ENCODE assay signal across 8 cellular contexts in the genomic region with DNA sequence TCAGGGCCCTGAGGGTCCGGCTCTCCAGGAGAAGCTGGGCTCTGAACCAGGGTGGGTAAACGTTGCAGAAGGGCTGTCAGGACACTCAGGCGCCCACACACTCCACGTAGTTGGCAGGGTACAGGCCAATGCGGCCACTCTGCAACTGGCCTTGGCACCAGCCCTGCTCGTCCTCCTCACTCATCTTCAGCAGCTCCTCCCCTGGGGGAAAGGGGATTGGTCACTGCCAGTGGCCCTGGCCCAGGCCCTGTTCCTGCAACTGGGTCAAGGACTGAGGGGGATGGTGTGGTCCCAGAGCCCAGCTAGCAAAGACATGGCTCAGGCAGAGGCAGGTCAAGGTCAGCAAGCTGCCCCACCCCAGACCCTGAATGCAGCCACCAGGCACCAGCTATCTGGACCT. TPM values are rescaled to one million over a fixed set of nuclear protein-coding genes. Genes with fewer than 3 reads are reported as not detected.
DNase-seq lines count a peak whose midpoint lies in the region; ATAC-seq and TF ChIP-seq lines count a peak whose summit lies in the region.

No MANE protein-coding gene starts in this region.

- no peaks in the 10 kb centered on the region for H3K9me2 ChIP-seq in HCT116 (ENCODE audit: insufficient read depth)

- H3K27ac ChIP-seq in HCT116 (ENCODE audit: low read depth, low read length) = peak overlapping the region; percentile 89
- H3K27ac ChIP-seq in iPS-20b (ENCODE audit: low read length) = no peak overlapping the region

- no peaks in the 10 kb centered on the region for H3K36me3 Mint-ChIP-seq in activated naive CD8-positive, alpha-beta T cell
- peaks cover 45% of the 10 kb centered on the region for H3K36me3 Mint-ChIP-seq in stimulated activated effector memory CD8-positive, alpha-beta T cell treated with anti-CD3 and anti-CD28 coated beads, Interleukin-12 subunit alpha, Interleukin-12 subunit beta, amount 100 ng/mL, for 72 hours

- H3K9me3 Mint-ChIP-seq in activated naive CD8-positive, alpha-beta T cell (ENCODE audit: low read depth) = no peaks in the 10 kb centered on the region
- H3K9me3 Mint-ChIP-seq in stimulated activated effector memory CD8-positive, alpha-beta T cell treated with anti-CD3 and anti-CD28 coated beads, Interleukin-12 subunit alpha, Interleukin-12 subunit beta, amount 100 ng/mL, for 72 hours = no peaks in the 10 kb centered on the region

- H3K4me3 Mint-ChIP-seq in activated naive CD8-positive, alpha-beta T cell = peak overlapping the region; percentile 97
- peak overlapping the region; percentile 89 for H3K4me3 Mint-ChIP-seq in stimulated activated effector memory CD8-positive, alpha-beta T cell treated with anti-CD3 and anti-CD28 coated beads, Interleukin-12 subunit alpha, Interleukin-12 subunit beta, amount 100 ng/mL, for 72 hours

- POLR2A ChIA-PET in HCT116 (lab: Charles Lee) = no interaction called here

- ATAC-seq in HCT116 (no peak), HG02973 (IDR thresholded peaks at IDR 0.05; ENCODE audit: unreplicated experiment) (no peak)
- no peak for ATAC-seq in stimulated activated effector memory CD8-positive, alpha-beta T cell treated with anti-CD3 and anti-CD28 coated beads, Interleukin-12 subunit alpha, Interleukin-12 subunit beta, amount 100 ng/mL, for 72 hours

- no peak for TF ChIP-seq POLR2A in HCT116 (IDR thresholded peaks at IDR 0.05; ENCODE audit: borderline replicate concordance, extremely low read depth, insufficient read depth, insufficient read length)

- CTCF ChIA-PET in HCT116 (lab: Charles Lee) = interaction anchor here (2.0 to 2.7 kb wide), 2 partner anchors 82 to 177 kb away, joined by 10 to 11 read pairs; no protein-coding TSS in a partner anchor

- BruUV-seq in HCT116 (replicated peaks; lab: Mats Ljungman, UMichigan) = no TSS peak

- peaks cover 29% of the 10 kb centered on the region for H3K4me1 Mint-ChIP-seq in activated naive CD8-positive, alpha-beta T cell (ENCODE audit: low read depth)
- H3K4me1 Mint-ChIP-seq in stimulated activated effector memory CD8-positive, alpha-beta T cell treated with anti-CD3 and anti-CD28 coated beads, Interleukin-12 subunit alpha, Interleukin-12 subunit beta, amount 100 ng/mL, for 72 hours = peaks cover 43% of the 10 kb centered on the region

- RAD21 ChIA-PET in HCT116 (lab: Charles Lee; ENCODE audit: low non-redundant PET in 1 of 2, low total read pairs in 2 of 2, uncharacterized antibody in 2 of 2, unreplicated experiment in 2 of 2) = no interaction called here

- peaks cover 11 to 24% of the 10 kb centered on the region in 2 experiments; a peak in 3 of 4 replicates for H3K4me1 ChIP-seq in HCT116 (ENCODE audit: control insufficient read depth in 1 of 2, insufficient read depth in 2 of 2, low read length in 2 of 2)
- H3K4me1 ChIP-seq in iPS-20b (ENCODE audit: insufficient read depth, low read length) = no peaks in the 10 kb centered on the region

- TF ChIP-seq RAD21 in HCT116 (IDR thresholded peaks at IDR 0.05; ENCODE audit: low read depth) = no peak

- no peaks in the 10 kb centered on the region for H4K20me1 ChIP-seq in HCT116 (ENCODE audit: insufficient read depth)

- no peak for TF ChIP-seq CTCF in HCT116 (IDR thresholded peaks at IDR 0.05 in 2 of 3, conservative IDR thresholded peaks at IDR 0.05 in 1 of 3; ENCODE audit: borderline replicate concordance in 1 of 3, insufficient read depth in 1 of 3, low read depth in 2 of 3, low read length in 2 of 3)

- peaks cover 3 to 20% of the 10 kb centered on the region in 2 experiments; a peak in 1 of 4 replicates for H3K36me3 ChIP-seq in HCT116 (ENCODE audit: control insufficient read depth in 1 of 2, insufficient read depth in 2 of 2, low read length in 2 of 2)
- H3K36me3 ChIP-seq in iPS-20b (ENCODE audit: insufficient read depth, low read depth, low read length) = peaks cover 38% of the 10 kb centered on the region

- peak overlapping the region; percentile 86 for H3K4me2 ChIP-seq in HCT116 (ENCODE audit: low read length)

- intact Hi-C loops in HCT116 (cut with micrococcal nuclease) = loop anchor here (1.0 to 5.0 kb wide), 4 partner anchors 39 to 177 kb away; partner anchors contain the start of gene ACP2

- peaks cover 42% of the 10 kb centered on the region for H3K79me2 ChIP-seq in HCT116 (ENCODE audit: insufficient read depth, low read length)

- H3K9me3 ChIP-seq in HCT116 (ENCODE audit: control insufficient read depth in 1 of 2, insufficient read depth in 1 of 2, low read depth in 1 of 2, low read length in 2 of 2) (no peaks in the 10 kb centered on the region), iPS-20b (ENCODE audit: insufficient read depth, low read depth, low read length) (no peaks in the 10 kb centered on the region)

- H3K4me3 ChIP-seq in HCT116 (replicated peaks in 1 of 2; ENCODE audit: low read depth in 1 of 2, low read length in 2 of 2) (no peak overlapping the region; a peak in 1 of 4 replicates), iPS-20b (ENCODE audit: low read length) (peak overlapping the region; percentile 78; the same call in 1 of the 2 replicates)

- peak overlapping the region; percentile 100 for H3K27ac Mint-ChIP-seq in activated naive CD8-positive, alpha-beta T cell
- H3K27ac Mint-ChIP-seq in stimulated activated effector memory CD8-positive, alpha-beta T cell treated with anti-CD3 and anti-CD28 coated beads, Interleukin-12 subunit alpha, Interleukin-12 subunit beta, amount 100 ng/mL, for 72 hours = peak overlapping the region; percentile 99

- H3K9ac ChIP-seq in HCT116 (ENCODE audit: low read length) (peak overlapping the region; percentile 99; the same call in 1 of the 2 replicates), iPS-20b (ENCODE audit: low read depth, low read length) (peak overlapping the region; percentile 86; the same call in 1 of the 2 replicates)

- DNase-seq in HCT116 (ENCODE audit: low read depth, low spot score) = no peak
- no peak for DNase-seq in stimulated activated effector memory CD8-positive, alpha-beta T cell treated with anti-CD3 and anti-CD28 coated beads, Interleukin-12 subunit alpha, Interleukin-12 subunit beta, amount 100 ng/mL, for 72 hours (ENCODE audit: low spot score in 2 of 2)
- no peak for DNase-seq in ecto neural progenitor cell (ENCODE audit: low spot score)
- no peak for DNase-seq in KG1 (lab: John Stamatoyannopoulos, UW)
- DNase-seq in CD1c-positive myeloid dendritic cell (ENCODE audit: extremely low spot score) = no peak

- no peaks in the 10 kb centered on the region for H3K27me3 ChIP-seq in HCT116 (ENCODE audit: insufficient read depth, low read length)
- no peaks in the 10 kb centered on the region for H3K27me3 ChIP-seq in iPS-20b (ENCODE audit: insufficient read depth, low read length)

- H3K27me3 Mint-ChIP-seq in activated naive CD8-positive, alpha-beta T cell = no peaks in the 10 kb centered on the region

- H2AFZ ChIP-seq in HCT116 (ENCODE audit: low read depth, low read length, poor library complexity, severe bottlenecking) = no peak overlapping the region

TF ChIP-seq in HCT116, 20 proteins besides CTCF, POLR2A, EP300 and RAD21:
- TF ChIP-seq ATF3 (IDR thresholded peaks at IDR 0.05) = no peak

RNA-seq across cellular contexts. Expression of gene ARFGAP2, which starts 1.2 kb away (rescaled TPM):
- total RNA-seq in HCT116 (2021; ENCODE audit: unreplicated experiment) = 73.5 TPM
- polyA plus RNA-seq in HCT116 (2012) = 49.0 and 50.0 TPM in 2 replicates

RNA-seq across cellular contexts. Expression of gene PACSIN3, which starts 8.4 kb away (rescaled TPM):
- 63.1 TPM for total RNA-seq in HCT116 (2021; ENCODE audit: unreplicated experiment)
- polyA plus RNA-seq in HCT116 (2012) = 42.3 and 43.9 TPM in 2 replicates

RNA-seq across cellular contexts. Expression of gene DDB2, which starts 36.9 kb away (rescaled TPM):
- 64.0 TPM for total RNA-seq in HCT116 (2021; ENCODE audit: unreplicated experiment)
- polyA plus RNA-seq in HCT116 (2012) = 83.8 and 91.5 TPM in 2 replicates
